1 cellular context compared by ENCODE assay signal in genomic region chr3:120793601-120794000, GRCh38.
TF ChIP-seq lines count a peak whose summit lies in the region.

No MANE protein-coding gene starts in this region.

TF ChIP-seq in WTC11, 78 proteins besides CTCF, POLR2A, EP300 and RAD21 (continued from another document):
- TF ChIP-seq ATF6 (CRISPR knock-in tag; IDR thresholded peaks at IDR 0.05) (no peak), NR2C2 (CRISPR knock-in tag; IDR thresholded peaks at IDR 0.05) (no peak), SMAD4 (CRISPR knock-in tag; IDR thresholded peaks at IDR 0.05) (no peak), ETV6 (CRISPR knock-in tag; IDR thresholded peaks at IDR 0.05) (no peak), ATF1 (CRISPR knock-in tag; IDR thresholded peaks at IDR 0.05) (no peak), MYBL2 (CRISPR knock-in tag; IDR thresholded peaks at IDR 0.05) (no peak), USF1 (CRISPR knock-in tag; IDR thresholded peaks at IDR 0.05) (no peak), TEAD4 (CRISPR knock-in tag; IDR thresholded peaks at IDR 0.05) (no peak), ZNF512 (CRISPR knock-in tag; IDR thresholded peaks at IDR 0.05; ENCODE audit: borderline replicate concordance) (no peak)
